In the genomic region with DNA sequence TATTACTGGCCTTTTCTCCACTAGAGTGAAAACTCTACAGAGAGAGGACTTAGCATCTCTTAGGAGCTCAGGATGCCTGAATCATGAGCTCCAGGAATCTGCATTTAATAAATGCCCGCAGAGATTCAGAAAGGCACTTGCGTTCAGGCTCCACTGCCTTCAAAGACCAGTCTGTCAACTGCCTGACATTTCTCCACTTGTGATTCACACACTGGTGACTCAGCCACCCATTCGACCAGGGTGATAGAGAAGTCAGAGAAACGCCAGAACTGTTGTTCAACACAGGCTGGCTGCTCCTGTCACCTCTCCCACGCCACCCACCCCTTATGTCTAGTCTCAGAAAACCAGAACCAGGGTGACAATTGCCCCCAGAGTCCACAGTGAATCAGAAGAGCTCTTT, we compare ENCODE assay signal across 9 cellular contexts. TPM values are rescaled to one million over a fixed set of nuclear protein-coding genes. Genes with fewer than 3 reads are reported as not detected.
DNase-seq lines count a peak whose midpoint lies in the region; ATAC-seq and TF ChIP-seq lines count a peak whose summit lies in the region.
"Had no signal": no experiment of that assay in that cellular context is flagged by ENCODE, and none has a peak within 500 bp of the region (broad histone marks: within the 10 kb centered on the region; RNA-seq: fewer than 3 reads in every experiment).

No MANE protein-coding gene starts in this region.

- TF ChIP-seq POLR2A in IMR-90 (IDR thresholded peaks at IDR 0.05; ENCODE audit: low read depth, low read length) (no peak), gastroesophageal sphincter (IDR thresholded peaks at IDR 0.05) (no peak)

- H3K4me1 ChIP-seq in IMR-90 (ENCODE audit: control insufficient read depth, insufficient read depth, low read length) = peaks cover 6% of the 10 kb centered on the region
- H3K4me1 ChIP-seq in gastroesophageal sphincter = peaks cover 0 to 49% (median 4%) of the 10 kb centered on the region in 3 donors

- no peak overlapping the region for H4K91ac ChIP-seq in IMR-90 (ENCODE audit: insufficient read depth, low read depth, low read length)

- WGBS in IMR-90 (ENCODE audit: extremely low coverage in 2 of 2, insufficient read length in 1 of 2), 2 experiments = 20% methylated on average over 1 of the region's 5 CpGs; no CpG with 5 or more reads in 1 of the 2 experiments
- 11% methylated on average over 4 of the region's 5 CpGs; no CpG with 5 or more reads in 1 of the 2 donors for WGBS in gastroesophageal sphincter (ENCODE audit: low coverage in 1 of 2), 2 donors

- H3K56ac ChIP-seq in IMR-90 (ENCODE audit: extremely low read depth, insufficient read depth, low read length) = no peak overlapping the region

- H4K20me1 ChIP-seq in IMR-90 (ENCODE audit: insufficient read depth, low read length) = peaks cover 3% of the 10 kb centered on the region; the same call in 1 of the 2 replicates

- no peaks in the 10 kb centered on the region for H3K36me3 ChIP-seq in IMR-90 (ENCODE audit: control insufficient read depth, insufficient read depth, low read length)
- H3K36me3 ChIP-seq in gastroesophageal sphincter = no peaks in the 10 kb centered on the region

- H3K4me3 ChIP-seq in IMR-90 (ENCODE audit: insufficient read depth, low read depth, low read length) (no peak overlapping the region), gastroesophageal sphincter (no peak overlapping the region)

- peak; percentile 66 for ATAC-seq in IMR-90 (ENCODE audit: low read depth)
- ATAC-seq in gastroesophageal sphincter = peak; percentile 65
- ATAC-seq in GM21367 (IDR thresholded peaks at IDR 0.05; ENCODE audit: unreplicated experiment) = no peak
- no peak for ATAC-seq in HG02938 (IDR thresholded peaks at IDR 0.05; ENCODE audit: unreplicated experiment)
- ATAC-seq in GM18909 (IDR thresholded peaks at IDR 0.05; ENCODE audit: poor library complexity, unreplicated experiment) = no peak

- no peak overlapping the region; the same call in 1 of the 2 replicates for H3K14ac ChIP-seq in IMR-90 (replicated peaks; ENCODE audit: low read depth, low read length)

- no peak overlapping the region for H2BK20ac ChIP-seq in IMR-90 (ENCODE audit: low read depth, low read length)

- H3K27ac ChIP-seq in IMR-90 (ENCODE audit: insufficient read depth, low read length) (no peak overlapping the region), gastroesophageal sphincter (peak overlapping the region; percentile 69 to 86 (median 74))
- H3K27ac ChIP-seq: KMS-11 had no signal

- dilution Hi-C loops in IMR-90 (cut with HindIII; ENCODE audit: low sequenced_read_pairs, unreplicated experiment) = loop anchor here (25.0 kb wide), 1 partner anchor 533 kb away; a partner anchor contains a TSS

- TF ChIP-seq RAD21 in IMR-90 (IDR thresholded peaks at IDR 0.05; ENCODE audit: low read length) = no peak

- no peak for TF ChIP-seq EP300 in gastroesophageal sphincter (IDR thresholded peaks at IDR 0.05)

- H3K23ac ChIP-seq in IMR-90 (ENCODE audit: low read depth, low read length) = no peak overlapping the region

- CTCF ChIA-PET in IMR-90 (lab: Yijun Ruan, JAX) = interaction anchor here (1.3 kb wide), 1 partner anchor 20 kb away, joined by 4 read pairs; no protein-coding TSS in a partner anchor

- no peak overlapping the region for H2AK9ac ChIP-seq in IMR-90 (replicated peaks; ENCODE audit: low read depth, low read length, poor library complexity)

- peaks cover 11% of the 10 kb centered on the region for H3K9me1 ChIP-seq in IMR-90 (ENCODE audit: insufficient read depth, low read length)

- peak; percentile 82 for DNase-seq in EL
- peak; percentile 89 for DNase-seq in IMR-90
- DNase-seq in activated CD8-positive, alpha-beta memory T cell treated with anti-CD3 and anti-CD28 coated beads, Interleukin-2, amount 50 U/mL, for 48 hours = peak; percentile 82
- peak; percentile 55 to 70 (median 68) for DNase-seq in stimulated activated CD4-positive, alpha-beta T cell treated with anti-CD3 and anti-CD28 coated beads, TNF-alpha, amount 100 ng/mL, for 4 hours (ENCODE audit: low read depth in 3 of 3)

- H3K27me3 ChIP-seq in IMR-90 (ENCODE audit: control insufficient read depth, insufficient read depth, low read length) (no peaks in the 10 kb centered on the region), gastroesophageal sphincter (no peaks in the 10 kb centered on the region)

- TF ChIP-seq CTCF in IMR-90 (conservative IDR thresholded peaks at IDR 0.05; ENCODE audit: low read depth, low read length) (no peak), gastroesophageal sphincter (IDR thresholded peaks at IDR 0.05) (no peak)

- H3K4ac ChIP-seq in IMR-90 (ENCODE audit: low read depth, low read length) = no peak overlapping the region

- H2BK120ac ChIP-seq in IMR-90 (ENCODE audit: low read depth, low read length) = no peak overlapping the region

- H4K8ac ChIP-seq in IMR-90 (ENCODE audit: low read depth in 2 of 2, low read length in 2 of 2) = no peak overlapping the region

- no peak overlapping the region for H2AFZ ChIP-seq in IMR-90 (replicated peaks; ENCODE audit: low read length, poor library complexity)

- H2BK5ac ChIP-seq in IMR-90 (ENCODE audit: low read depth, low read length, poor library complexity, severe bottlenecking) = no peak overlapping the region

- H3K9me3 ChIP-seq in IMR-90 (ENCODE audit: control insufficient read depth, insufficient read depth, low read length) (no peaks in the 10 kb centered on the region), gastroesophageal sphincter (no peaks in the 10 kb centered on the region)

- H2AK5ac ChIP-seq in IMR-90 (ENCODE audit: low read depth, low read length) = 0 out of 2 replicates have a peak overlapping the region, but pooled peaks have one; percentile 5

- no peak overlapping the region for H4K5ac ChIP-seq in IMR-90 (ENCODE audit: low read depth, low read length)

- H3K4me2 ChIP-seq in IMR-90 (ENCODE audit: low read depth, low read length) = no peak overlapping the region
- H3K4me2 ChIP-seq: KMS-11 had no signal

- no peak overlapping the region for H3K18ac ChIP-seq in IMR-90 (ENCODE audit: low read depth, low read length)

- BruUV-seq in IMR-90 (replicated peaks; lab: Mats Ljungman, UMichigan) = no TSS peak

- H2BK15ac ChIP-seq in IMR-90 (ENCODE audit: low read depth, low read length) = no peak overlapping the region

- intact Hi-C loops in IMR-90 (cut with micrococcal nuclease) = no loop called here

- POLR2A ChIA-PET in IMR-90 (lab: Charles Lee; ENCODE audit: unreplicated experiment) = interaction anchor here (0.7 kb wide), 1 partner anchor 198 kb away, joined by 3 read pairs; a partner anchor contains a TSS

- H3K79me1 ChIP-seq in IMR-90 (ENCODE audit: low read depth in 1 of 2, low read length in 2 of 2) = no peaks in the 10 kb centered on the region

- no peak overlapping the region for H3K9ac ChIP-seq in IMR-90 (ENCODE audit: low read depth, low read length)
- H3K9ac ChIP-seq: KMS-11 had no signal

- in situ Hi-C loops in IMR-90 (cut with MboI; ENCODE audit: low sequenced_read_pairs) = no loop called here

TF ChIP-seq in IMR-90, 13 proteins besides CTCF, POLR2A, EP300 and RAD21:
- TF ChIP-seq RFX5 (IDR thresholded peaks at IDR 0.05; ENCODE audit: low read depth, low read length) (no peak), MXI1 (IDR thresholded peaks at IDR 0.05; ENCODE audit: borderline replicate concordance, low read depth, low read length) (no peak), BHLHE40 (IDR thresholded peaks at IDR 0.05; ENCODE audit: low read depth, low read length) (0 out of 2 replicates have a peak, but pooled peaks have one; percentile 48), MAFK (IDR thresholded peaks at IDR 0.05; ENCODE audit: low read depth, low read length) (no peak), RCOR1 (IDR thresholded peaks at IDR 0.05; ENCODE audit: insufficient replicate concordance, low read length) (no peak), MAZ (IDR thresholded peaks at IDR 0.05; ENCODE audit: borderline replicate concordance, low read depth, low read length) (no peak), CHD1 (IDR thresholded peaks at IDR 0.05; ENCODE audit: low read depth, low read length) (no peak), FOS (IDR thresholded peaks at IDR 0.05; ENCODE audit: low read depth, low read length) (peak; percentile 95), NFE2L2 (IDR thresholded peaks at IDR 0.05; ENCODE audit: low read depth, low read length) (no peak), SMC3 (IDR thresholded peaks at IDR 0.05; ENCODE audit: low read depth, low read length) (no peak), CEBPB (IDR thresholded peaks at IDR 0.05; ENCODE audit: low read depth, low read length) (peak; percentile 49; the same call in 1 of the 2 replicates)
- TF ChIP-seq, protein P1, sequence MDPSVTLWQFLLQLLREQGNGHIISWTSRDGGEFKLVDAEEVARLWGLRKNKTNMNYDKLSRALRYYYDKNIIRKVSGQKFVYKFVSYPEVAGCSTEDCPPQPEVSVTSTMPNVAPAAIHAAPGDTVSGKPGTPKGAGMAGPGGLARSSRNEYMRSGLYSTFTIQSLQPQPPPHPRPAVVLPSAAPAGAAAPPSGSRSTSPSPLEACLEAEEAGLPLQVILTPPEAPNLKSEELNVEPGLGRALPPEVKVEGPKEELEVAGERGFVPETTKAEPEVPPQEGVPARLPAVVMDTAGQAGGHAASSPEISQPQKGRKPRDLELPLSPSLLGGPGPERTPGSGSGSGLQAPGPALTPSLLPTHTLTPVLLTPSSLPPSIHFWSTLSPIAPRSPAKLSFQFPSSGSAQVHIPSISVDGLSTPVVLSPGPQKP (IDR thresholded peaks at IDR 0.05; ENCODE audit: borderline replicate concordance, low read depth, low read length) = no peak
- TF ChIP-seq, protein P2, sequence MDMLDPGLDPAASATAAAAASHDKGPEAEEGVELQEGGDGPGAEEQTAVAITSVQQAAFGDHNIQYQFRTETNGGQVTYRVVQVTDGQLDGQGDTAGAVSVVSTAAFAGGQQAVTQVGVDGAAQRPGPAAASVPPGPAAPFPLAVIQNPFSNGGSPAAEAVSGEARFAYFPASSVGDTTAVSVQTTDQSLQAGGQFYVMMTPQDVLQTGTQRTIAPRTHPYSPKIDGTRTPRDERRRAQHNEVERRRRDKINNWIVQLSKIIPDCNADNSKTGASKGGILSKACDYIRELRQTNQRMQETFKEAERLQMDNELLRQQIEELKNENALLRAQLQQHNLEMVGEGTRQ (IDR thresholded peaks at IDR 0.05; ENCODE audit: low read depth, low read length) = no peak
TF ChIP-seq in IMR-90: peak in this region for 3.

RNA-seq across cellular contexts. Expression of a gene that starts 26.9 kb away (rescaled TPM):
- total RNA-seq in IMR-90 (2012; rRNA removed) (21.3 and 37.5 TPM in 2 replicates), gastroesophageal sphincter (100 to 1,000 TPM in 1 of 4 donors, 10 to 100 TPM in 3; 78.2 to 139 (median 92.8) TPM)
- 18.2 and 24.9 TPM in 2 replicates for polyA plus RNA-seq in IMR-90 (2012; rRNA removed)
- polyA plus RNA-seq in IMR-90 (2012; cell fraction: cytosol; rRNA removed) = 5.2 and 5.4 TPM in 2 replicates
- polyA plus RNA-seq in IMR-90 (2012; cell fraction: nucleus; rRNA removed; ENCODE audit: low replicate concordance) = 9.9 and 32.7 TPM in 2 replicates

Comparison
In these comparisons a context has a peak if more than half of its experiments do, and no peak if none do; other contexts are left out.
1. ATAC-seq: peak in IMR-90 (single experiment) and gastroesophageal sphincter (single experiment); none in GM21367 (single experiment), HG02938 (single experiment) and GM18909 (single experiment).
2. Peak in every context shown above with its lines, with median percentiles within 50 percentile points of each other: DNase-seq.